Comparison of ENCODE assay signal across 12 cellular contexts in genomic region chr11:128948583-128948982, GRCh38. TPM values are rescaled to one million over a fixed set of nuclear protein-coding genes. Genes with fewer than 3 reads are reported as not detected.
A peak's percentile ranks its signal among the peaks of the same experiment; 100 is the strongest.
DNase-seq lines count a peak whose midpoint lies in the region; ATAC-seq and TF ChIP-seq lines count a peak whose summit lies in the region.
"Had no signal": no experiment of that assay in that cellular context is flagged by ENCODE, and none has a peak within 500 bp of the region (broad histone marks: within the 10 kb centered on the region; RNA-seq: fewer than 3 reads in every experiment).

No MANE protein-coding gene starts in this region.

- H3K4me1 ChIP-seq in MM.1S (ENCODE audit: low read length) (no peaks in the 10 kb centered on the region), mesendoderm (ENCODE audit: control insufficient read depth, low read depth, low read length) (no peaks in the 10 kb centered on the region), PC-9 (replicated peaks; ENCODE audit: insufficient read depth) (no peaks in the 10 kb centered on the region), body of pancreas (peaks cover 10% of the 10 kb centered on the region)
- H3K4me1 ChIP-seq: parathyroid adenoma, thyroid gland had no signal

- in situ Hi-C loops in brain microvascular endothelial cell (cut with HindIII; ENCODE audit: low pct_ligation_motif_present, low sequenced_read_pairs) = no loop called here

- no peak overlapping the region for H2BK5ac ChIP-seq in mesendoderm (ENCODE audit: low read length)

- DNase-seq in GM12864 (ENCODE audit: low read depth) = no peak
- peak; percentile 4 for DNase-seq in MM.1S
- no peak for DNase-seq in brain microvascular endothelial cell
- DNase-seq in mesendoderm = peak; percentile 37
- DNase-seq in PC-9 = no peak
- DNase-seq in amygdala (lab: John Stamatoyannopoulos, UW) = no peak
- DNase-seq in body of pancreas = no peak
- DNase-seq: thyroid gland had no signal

- H3K9ac ChIP-seq in MM.1S (ENCODE audit: low read length) (no peak overlapping the region), mesendoderm (ENCODE audit: low read length) (no peak overlapping the region)
- H3K9ac ChIP-seq: parathyroid adenoma had no signal

- H3K79me2 ChIP-seq in MM.1S (ENCODE audit: low read length) (no peaks in the 10 kb centered on the region), mesendoderm (ENCODE audit: control insufficient read depth, insufficient read depth, low read length) (no peaks in the 10 kb centered on the region), PC-9 (ENCODE audit: low read depth) (no peaks in the 10 kb centered on the region)
- H3K79me2 ChIP-seq: parathyroid adenoma had no signal

- intact Hi-C loops in PC-9 (cut with micrococcal nuclease; ENCODE audit: unreplicated experiment) = no loop called here
- intact Hi-C loops in body of pancreas (cut with DNase I) = no loop called here

- no peaks in the 10 kb centered on the region; the same call in 1 of the 2 replicates for H3F3A ChIP-seq in MM.1S (ENCODE audit: insufficient read depth, low read length)
- H3F3A ChIP-seq in PC-9 (ENCODE audit: insufficient read depth, low read depth) = no peaks in the 10 kb centered on the region

- H3K9me2 ChIP-seq in MM.1S (replicated peaks; ENCODE audit: insufficient read depth, low read length) (no peaks in the 10 kb centered on the region), PC-9 (ENCODE audit: insufficient read depth) (no peaks in the 10 kb centered on the region)

- H3K56ac ChIP-seq in mesendoderm (ENCODE audit: low read length) = no peak overlapping the region

- no TSS peak for BruUV-seq in PC-9 (replicated peaks; lab: Mats Ljungman, UMichigan)

- no peak overlapping the region for H2BK120ac ChIP-seq in mesendoderm (ENCODE audit: low read depth, low read length)

- H3K27me3 ChIP-seq in MM.1S (replicated peaks; ENCODE audit: insufficient read depth, low read length) (no peaks in the 10 kb centered on the region), brain microvascular endothelial cell (replicated peaks) (no peaks in the 10 kb centered on the region), mesendoderm (ENCODE audit: insufficient read depth, low read length, poor library complexity) (no peaks in the 10 kb centered on the region), PC-9 (ENCODE audit: insufficient read depth, low read depth) (peaks cover 2% of the 10 kb centered on the region; the same call in 1 of the 2 replicates), body of pancreas (no peaks in the 10 kb centered on the region)
- H3K27me3 ChIP-seq: thyroid gland had no signal

- no peak overlapping the region for H2AFZ ChIP-seq in MM.1S (ENCODE audit: low read length)
- no peak overlapping the region for H2AFZ ChIP-seq in PC-9
- H2AFZ ChIP-seq: parathyroid adenoma had no signal

- no CpG with 5 or more reads among the region's 3 CpGs for WGBS in mesendoderm (ENCODE audit: extremely low coverage, insufficient coverage, low lambda C conversion rate)
- 51 to 95% methylated on average over 3 of the region's 3 CpGs for WGBS in body of pancreas, 2 donors

- no peak overlapping the region for H3K23ac ChIP-seq in mesendoderm (ENCODE audit: low read length)

- POLR2A ChIA-PET in PC-9 (lab: Charles Lee; ENCODE audit: unreplicated experiment) = interaction anchor here (0.5 to 0.7 kb wide), 2 partner anchors 24 to 850 kb away, joined by 4 to 5 read pairs; no protein-coding TSS in a partner anchor

- H3K4ac ChIP-seq in mesendoderm (ENCODE audit: low read depth, low read length) = no peak overlapping the region

- no peak overlapping the region for H4K5ac ChIP-seq in mesendoderm (ENCODE audit: low read length)

- TF ChIP-seq POLR2A in body of pancreas (IDR thresholded peaks at IDR 0.05) = no peak

- H3K18ac ChIP-seq in mesendoderm (ENCODE audit: low read length) = no peak overlapping the region

- CTCF ChIA-PET in PC-9 (lab: Charles Lee) = interaction anchor here (0.6 to 0.8 kb wide), 2 partner anchors 63 to 799 kb away, joined by 4 to 5 read pairs; no protein-coding TSS in a partner anchor

- H3K36me3 ChIP-seq in MM.1S (replicated peaks; ENCODE audit: insufficient read depth, low read length) (no peaks in the 10 kb centered on the region), brain microvascular endothelial cell (replicated peaks) (no peaks in the 10 kb centered on the region), mesendoderm (ENCODE audit: control insufficient read depth, insufficient read depth, low read length) (no peaks in the 10 kb centered on the region), PC-9 (ENCODE audit: low read depth) (no peaks in the 10 kb centered on the region), body of pancreas (replicated peaks in 1 of 2; ENCODE audit: insufficient read depth in 1 of 2, low read depth in 2 of 2) (no peaks in the 10 kb centered on the region)
- H3K36me3 ChIP-seq: thyroid gland had no signal

- ATAC-seq in GM21367 (IDR thresholded peaks at IDR 0.05; ENCODE audit: unreplicated experiment) = no peak
- ATAC-seq in body of pancreas = no peak

- no peak overlapping the region for H2AK5ac ChIP-seq in mesendoderm (ENCODE audit: low read length)

- H4K8ac ChIP-seq in mesendoderm (ENCODE audit: low read depth, low read length) = no peak overlapping the region

- H4K20me1 ChIP-seq in MM.1S (ENCODE audit: insufficient read depth, low read length) = no peaks in the 10 kb centered on the region
- no peaks in the 10 kb centered on the region for H4K20me1 ChIP-seq in PC-9 (ENCODE audit: insufficient read depth)

- no peak overlapping the region for H3K4me3 ChIP-seq in GM12864 (ENCODE audit: low read depth, low read length)
- no peak overlapping the region for H3K4me3 ChIP-seq in MM.1S (ENCODE audit: low read length)
- no peak overlapping the region for H3K4me3 ChIP-seq in brain microvascular endothelial cell (ENCODE audit: low read depth, low read length)
- no peak overlapping the region for H3K4me3 ChIP-seq in mesendoderm (ENCODE audit: low read length)
- no peak overlapping the region for H3K4me3 ChIP-seq in PC-9
- H3K4me3 ChIP-seq in body of pancreas = no peak overlapping the region
- H3K4me3 ChIP-seq: thyroid gland had no signal

- H3K79me1 ChIP-seq in mesendoderm (ENCODE audit: low read length) = no peaks in the 10 kb centered on the region

- no peak overlapping the region for H2BK15ac ChIP-seq in mesendoderm (replicated peaks; ENCODE audit: low read depth)

- no peaks in the 10 kb centered on the region for H3K9me3 ChIP-seq in MM.1S (replicated peaks; ENCODE audit: insufficient read depth, low read length)
- no peaks in the 10 kb centered on the region for H3K9me3 ChIP-seq in PC-9 (ENCODE audit: insufficient read depth, low read depth)
- no peaks in the 10 kb centered on the region for H3K9me3 ChIP-seq in body of pancreas
- H3K9me3 ChIP-seq: thyroid gland had no signal

- H3K4me2 ChIP-seq in MM.1S (ENCODE audit: low read depth, low read length) (no peak overlapping the region), mesendoderm (ENCODE audit: low read length) (no peak overlapping the region), PC-9 (no peak overlapping the region)

- TF ChIP-seq CTCF in GM12864 (IDR thresholded peaks at IDR 0.05; ENCODE audit: low read depth, low read length, missing control alignments) (peak; percentile 27), MM.1S (IDR thresholded peaks at IDR 0.05; ENCODE audit: low read length) (0 out of 2 replicates have a peak, but pooled peaks have one; percentile 11), brain microvascular endothelial cell (IDR thresholded peaks at IDR 0.05; ENCODE audit: low read depth, low read length, missing control alignments) (peak; percentile 42), PC-9 (conservative IDR thresholded peaks at IDR 0.05) (no peak), body of pancreas (IDR thresholded peaks at IDR 0.05) (peak in 1 of 7 experiments; percentile 4)

- H3K27ac ChIP-seq in MM.1S (ENCODE audit: low read length) = no peak overlapping the region
- H3K27ac ChIP-seq in brain microvascular endothelial cell = no peak overlapping the region
- no peak overlapping the region for H3K27ac ChIP-seq in mesendoderm (ENCODE audit: low read depth, low read length)
- H3K27ac ChIP-seq in PC-9 = no peak overlapping the region
- no peak overlapping the region for H3K27ac ChIP-seq in body of pancreas
- H3K27ac ChIP-seq: parathyroid adenoma, thyroid gland had no signal

RNA-seq across cellular contexts. Expression of gene TP53AIP1, which starts 5.9 kb away (rescaled TPM):
- not detected for polyA plus RNA-seq in mesendoderm (2013, experiment 1 of 2)
- polyA plus RNA-seq in mesendoderm (2013, experiment 2 of 2) = 0.03 TPM
- not detected in 2 replicates for total RNA-seq in PC-9 (2021)
- total RNA-seq in body of pancreas = not detected
- total RNA-seq: T-helper 2 cell treated with Interferon-gamma antibody and Interleukin-4, amounts not matched to agents 100 ng/mL and 5 ng/mL, for 36 hours; thyroid gland had no signal
- polyA plus RNA-seq: liver had no signal

RNA-seq across cellular contexts. Expression of gene KCNJ5, which starts 57.4 kb away (rescaled TPM):
- polyA plus RNA-seq in mesendoderm (2013, experiment 1 of 2) = 0.11 TPM
- 0.13 TPM for polyA plus RNA-seq in mesendoderm (2013, experiment 2 of 2)
- 0.11 TPM in 1 of 2 replicates, not detected in the other for total RNA-seq in PC-9 (2021)
- 10 to 100 TPM in 1 of 2 donors, 1 to 10 TPM in 1; 6.3 to 13.7 TPM for total RNA-seq in body of pancreas
- total RNA-seq: T-helper 2 cell treated with Interferon-gamma antibody and Interleukin-4, amounts not matched to agents 100 ng/mL and 5 ng/mL, for 36 hours had no signal

Comparison
In these comparisons a context has a peak if more than half of its experiments do, and no peak if none do; other contexts are left out.
1. DNase-seq: peak in MM.1S (single experiment) and mesendoderm (single experiment); none in GM12864 (single experiment), brain microvascular endothelial cell (single experiment), PC-9 (0 of 2), amygdala (0 of 56) and body of pancreas (0 of 4).